ENCODE assay signal across 8 cellular contexts in the genomic region with DNA sequence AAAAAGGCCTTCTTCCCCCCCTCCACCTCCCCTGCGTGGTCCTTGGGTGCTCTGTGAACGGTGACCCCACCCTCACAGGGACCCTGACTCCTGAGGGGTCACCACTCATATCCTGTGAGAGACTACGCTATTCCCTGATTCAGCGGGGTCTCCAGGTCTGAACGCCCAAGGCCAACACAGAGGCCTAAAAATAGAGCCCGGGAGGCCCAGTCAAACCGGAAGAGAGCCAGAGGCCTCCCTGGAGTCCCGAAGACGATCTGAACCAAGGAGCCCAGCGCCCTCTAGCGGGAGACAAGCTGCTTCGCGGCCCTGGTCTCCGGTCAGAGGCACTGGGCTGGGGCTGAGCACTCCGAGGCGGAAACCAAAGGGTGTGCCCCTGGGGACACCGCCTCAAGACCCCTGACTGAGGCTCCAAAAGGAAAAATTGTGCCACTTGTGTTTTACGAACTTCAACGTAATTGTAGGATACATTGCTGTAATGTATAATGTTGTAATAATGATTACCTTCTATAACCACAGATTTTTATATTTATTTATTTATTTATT. TPM values are rescaled to one million over a fixed set of nuclear protein-coding genes. Genes with fewer than 3 reads are reported as not detected.
DNase-seq lines count a peak whose midpoint lies in the region; ATAC-seq, FAIRE-seq and TF ChIP-seq lines count a peak whose summit lies in the region.

No MANE protein-coding gene starts in this region.

- FAIRE-seq in astrocyte (lab: Jason Lieb, UNC): no peak

- no peaks in the 10 kb centered on the region for H3K36me3 Mint-ChIP-seq in astrocyte (ENCODE audit: low read depth, unreplicated experiment)

- WGBS in sigmoid colon, 2 donors: 8 to 12% methylated on average over 19 of the region's 19 CpGs

- H4K20me1 ChIP-seq in astrocyte (ENCODE audit: insufficient read depth, low read length): no peaks in the 10 kb centered on the region

- DNase-seq in 8988T (peak; percentile 90), NCI-H2029 treated with DMSO at 0.1 percent for 48 hours (lab: John Stamatoyannopoulos, UW) (peak; percentile 69), T-helper 22 cell (ENCODE audit: low read depth) (peak; percentile 81), astrocyte (ENCODE audit: low read depth) (peak; percentile 78), hypothalamus (lab: John Stamatoyannopoulos, UW) (peak; percentile 41 to 96 (median 84)), sigmoid colon (peak; percentile 98)

- H3K79me2 ChIP-seq in astrocyte (ENCODE audit: insufficient read depth, low read length): no peaks in the 10 kb centered on the region

- peaks cover 4% of the 10 kb centered on the region for H3K9me3 Mint-ChIP-seq in astrocyte (ENCODE audit: unreplicated experiment)

- peaks cover 2% of the 10 kb centered on the region for H3K4me1 Mint-ChIP-seq in astrocyte (ENCODE audit: low read depth, unreplicated experiment)

- H2AFZ ChIP-seq in astrocyte (ENCODE audit: low read depth, low read length): peak overlapping the region; percentile 83

- TF ChIP-seq EP300 in sigmoid colon (IDR thresholded peaks at IDR 0.05): no peak

- TF ChIP-seq CTCF in astrocyte (IDR thresholded peaks at IDR 0.05; ENCODE audit: insufficient read depth, low read depth, low read length) (peak; percentile 93), sigmoid colon (IDR thresholded peaks at IDR 0.05) (peak in 3 of 4 experiments; percentile 92 to 96 (median 95))

- H3K27me3 ChIP-seq in astrocyte (ENCODE audit: insufficient read depth, low read length): peaks cover 4% of the 10 kb centered on the region
- no peaks in the 10 kb centered on the region for H3K27me3 ChIP-seq in sigmoid colon

- H3K9ac ChIP-seq in astrocyte (ENCODE audit: low read length): peak overlapping the region; percentile 61

- H3K9me3 ChIP-seq in astrocyte (ENCODE audit: insufficient read depth, low read depth, low read length) (no peaks in the 10 kb centered on the region), sigmoid colon (no peaks in the 10 kb centered on the region)

- H3K27me3 Mint-ChIP-seq in astrocyte (ENCODE audit: low read depth, unreplicated experiment): peaks cover 8% of the 10 kb centered on the region

- peak overlapping the region; percentile 69 for H3K27ac Mint-ChIP-seq in astrocyte (ENCODE audit: unreplicated experiment)

- H3K4me2 ChIP-seq in astrocyte (ENCODE audit: low read length): peak overlapping the region; percentile 36

- ATAC-seq in GM18519 (IDR thresholded peaks at IDR 0.05; ENCODE audit: low FRiP score, unreplicated experiment): peak; percentile 86
- peak; percentile 94 for ATAC-seq in HG03064 (IDR thresholded peaks at IDR 0.05; ENCODE audit: low read depth, unreplicated experiment)

- H3K4me1 ChIP-seq in astrocyte (ENCODE audit: insufficient read depth, low read length) (peaks cover 3% of the 10 kb centered on the region), sigmoid colon (peaks cover 0 to 23% (median 16%) of the 10 kb centered on the region in 4 donors)

- intact Hi-C loops in sigmoid colon (cut with DNase I): loop anchor here (1.0 to 10.0 kb wide), 6 partner anchors 89 to 403 kb away; a partner anchor contains a TSS

- no peak for TF ChIP-seq POLR2A in sigmoid colon (IDR thresholded peaks at IDR 0.05)

- H3K4me3 Mint-ChIP-seq in astrocyte (ENCODE audit: unreplicated experiment): no peak overlapping the region

- H3K36me3 ChIP-seq in astrocyte (ENCODE audit: insufficient read depth, low read length): no peaks in the 10 kb centered on the region
- H3K36me3 ChIP-seq in sigmoid colon: no peaks in the 10 kb centered on the region

- H3K4me3 ChIP-seq in astrocyte (ENCODE audit: insufficient read depth, low read depth, low read length): no peak overlapping the region
- peak overlapping the region in 3 of 4 donors; percentile 17 to 28 (median 21) for H3K4me3 ChIP-seq in sigmoid colon

- H3K27ac ChIP-seq in astrocyte (ENCODE audit: low read depth, low read length) (peak overlapping the region; percentile 36), sigmoid colon (peak overlapping the region; percentile 83 to 90 (median 88))

RNA-seq across cellular contexts. Expression of a gene that starts 42.4 kb away (rescaled TPM):
- total RNA-seq in astrocyte (8.9 and 12.4 TPM in 2 replicates), sigmoid colon (10 to 100 TPM; 23.2 to 56.8 (median 32.8) TPM)
- 10 to 100 TPM in 2 of 3 donors, 1 to 10 TPM in 1; 4.4 to 16.9 (median 10.8) TPM for polyA plus RNA-seq in sigmoid colon
